12 cellular contexts compared by ENCODE assay signal in the genomic region with DNA sequence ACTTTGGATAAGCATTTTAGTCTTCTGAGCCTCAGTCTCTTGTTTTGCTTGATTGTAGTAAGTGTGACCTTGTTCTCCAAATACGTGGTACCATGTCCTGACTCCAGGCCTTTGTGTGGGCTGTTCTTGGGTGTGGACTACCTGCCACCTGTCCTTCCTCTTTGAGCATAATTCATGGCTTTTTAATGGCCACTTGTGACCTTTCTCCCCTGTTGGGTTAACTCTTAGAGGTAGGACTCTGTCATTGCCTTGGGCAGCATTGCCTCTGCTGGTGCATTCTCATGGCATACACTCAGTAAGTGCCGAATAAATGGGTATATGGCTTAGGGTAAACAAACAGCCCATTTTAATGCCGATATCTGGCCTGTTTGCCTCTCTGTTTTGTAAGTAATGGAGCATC. TPM values are rescaled to one million over a fixed set of nuclear protein-coding genes. Genes with fewer than 3 reads are reported as not detected.
A peak's percentile ranks its signal among the peaks of the same experiment; 100 is the strongest.
DNase-seq lines count a peak whose midpoint lies in the region; ATAC-seq and TF ChIP-seq lines count a peak whose summit lies in the region.
"Had no signal": no experiment of that assay in that cellular context is flagged by ENCODE, and none has a peak within 500 bp of the region (broad histone marks: within the 10 kb centered on the region; RNA-seq: fewer than 3 reads in every experiment).

No MANE protein-coding gene starts in this region.

- H3K4me1 ChIP-seq in thymus (ENCODE audit: control insufficient read depth, insufficient read depth, low read length) = peaks cover 22% of the 10 kb centered on the region

- H3K9me3 Mint-ChIP-seq in activated T-cell treated with anti-CD3 and anti-CD28 coated beads, Interleukin-2, amount 50 U/mL, for 72 hours = no peaks in the 10 kb centered on the region
- no peaks in the 10 kb centered on the region for H3K9me3 Mint-ChIP-seq in chondrocyte (ENCODE audit: low read depth)

- no peak for TF ChIP-seq CTCF in chondrocyte (IDR thresholded peaks at IDR 0.05)

- no peak for ATAC-seq in activated T-cell treated with anti-CD3 and anti-CD28 coated beads, Interleukin-2, amount 50 U/mL, for 72 hours (replicated peaks in 1 of 2)
- ATAC-seq in GM19023 (IDR thresholded peaks at IDR 0.05; ENCODE audit: unreplicated experiment) = no peak

- H3K4me3 ChIP-seq in thymus (ENCODE audit: low read length) = no peak overlapping the region
- H3K4me3 ChIP-seq: adrenal gland had no signal

- H3K4me1 Mint-ChIP-seq in activated T-cell treated with anti-CD3 and anti-CD28 coated beads, Interleukin-2, amount 50 U/mL, for 72 hours (ENCODE audit: low read depth) = peaks cover 65% of the 10 kb centered on the region
- H3K4me1 Mint-ChIP-seq in chondrocyte (ENCODE audit: low read depth) = peaks cover 33% of the 10 kb centered on the region

- peak overlapping the region; percentile 43 for H3K27ac ChIP-seq in thymus (ENCODE audit: low read depth)
- H3K27ac ChIP-seq: adrenal gland, HL-60 had no signal

- no peaks in the 10 kb centered on the region for H3K9me3 ChIP-seq in thymus (ENCODE audit: control insufficient read depth)
- H3K9me3 ChIP-seq: adrenal gland had no signal

- DNase-seq in activated T-cell treated with anti-CD3 and anti-CD28 coated beads, Interleukin-2, amount 50 U/mL, for 72 hours = no peak
- DNase-seq in activated T-cell treated with anti-CD3 and anti-CD28 coated beads, Interleukin-2, amount 50 U/mL, for 48 hours = no peak
- DNase-seq in NCI-H69 (lab: John Stamatoyannopoulos, UW) = peak; percentile 53
- peak; percentile 1 for DNase-seq in chondrocyte (ENCODE audit: low spot score)
- no peak for DNase-seq in NOMO-1 treated with DMSO at 0.1 percent for 48 hours (lab: John Stamatoyannopoulos, UW; ENCODE audit: unreplicated experiment)
- DNase-seq in NCI-H82 treated with DMSO at 0.1 percent for 48 hours (lab: John Stamatoyannopoulos, UW; ENCODE audit: unreplicated experiment) = no peak
- DNase-seq: adrenal gland; NCI-H2029 treated with DMSO at 0.1 percent for 48 hours; stimulated activated CD8-positive, alpha-beta memory T cell treated with anti-CD3 and anti-CD28 coated beads, Interleukin-4, amount 100 ng/mL, for 48 hours had no signal

- peak overlapping the region; percentile 31 for H3K27ac Mint-ChIP-seq in activated T-cell treated with anti-CD3 and anti-CD28 coated beads, Interleukin-2, amount 50 U/mL, for 72 hours
- peak overlapping the region; percentile 23 for H3K27ac Mint-ChIP-seq in chondrocyte (ENCODE audit: unreplicated experiment)

- no peaks in the 10 kb centered on the region for H3K27me3 ChIP-seq in thymus (ENCODE audit: control insufficient read depth, insufficient read depth)
- H3K27me3 ChIP-seq: adrenal gland had no signal

- H3K27me3 Mint-ChIP-seq in activated T-cell treated with anti-CD3 and anti-CD28 coated beads, Interleukin-2, amount 50 U/mL, for 72 hours (ENCODE audit: low read depth) = no peaks in the 10 kb centered on the region
- no peaks in the 10 kb centered on the region for H3K27me3 Mint-ChIP-seq in chondrocyte (ENCODE audit: low read depth)

- peaks cover 4 to 14% of the 10 kb centered on the region in 2 donors for H3K36me3 Mint-ChIP-seq in activated T-cell treated with anti-CD3 and anti-CD28 coated beads, Interleukin-2, amount 50 U/mL, for 72 hours (ENCODE audit: insufficient read depth in 2 of 2)
- no peaks in the 10 kb centered on the region for H3K36me3 Mint-ChIP-seq in chondrocyte (ENCODE audit: low read depth)

- H3K36me3 ChIP-seq in thymus (ENCODE audit: control insufficient read depth, insufficient read depth) = no peaks in the 10 kb centered on the region
- H3K36me3 ChIP-seq: adrenal gland had no signal

- WGBS in thymus = 95% methylated on average over 3 of the region's 3 CpGs

- H3K4me3 Mint-ChIP-seq in activated T-cell treated with anti-CD3 and anti-CD28 coated beads, Interleukin-2, amount 50 U/mL, for 72 hours = peak overlapping the region; percentile 96 to 98
- no peak overlapping the region for H3K4me3 Mint-ChIP-seq in chondrocyte (ENCODE audit: unreplicated experiment)

RNA-seq across cellular contexts. Expression of gene NSD2, which starts 3.0 kb away (rescaled TPM):
- 100 to 1,000 TPM; 232 to 268 TPM for total RNA-seq in activated T-cell treated with anti-CD3 and anti-CD28 coated beads, Interleukin-2, amount 50 U/mL, for 72 hours
- total RNA-seq in chondrocyte = 46.9 to 56.5 TPM (median 53.5 TPM) in 3 replicates
- 18.6 TPM for polyA plus RNA-seq in thymus

RNA-seq across cellular contexts. Expression of gene LETM1, which starts 18.3 kb away (rescaled TPM):
- total RNA-seq in activated T-cell treated with anti-CD3 and anti-CD28 coated beads, Interleukin-2, amount 50 U/mL, for 72 hours = 10 to 100 TPM; 28.2 to 40.3 TPM
- total RNA-seq in chondrocyte = 39.6 to 45.2 TPM (median 41.3 TPM) in 3 replicates
- 16.8 TPM for polyA plus RNA-seq in thymus

Comparison
In these comparisons a context has a peak if more than half of its experiments do, and no peak if none do; other contexts are left out.
1. DNase-seq: peak in NCI-H69 (single experiment) and chondrocyte (single experiment); none in activated T-cell treated with anti-CD3 and anti-CD28 coated beads, Interleukin-2, amount 50 U/mL, for 72 hours (0 of 2), activated T-cell treated with anti-CD3 and anti-CD28 coated beads, Interleukin-2, amount 50 U/mL, for 48 hours (0 of 2), NOMO-1 treated with DMSO at 0.1 percent for 48 hours (single experiment) and NCI-H82 treated with DMSO at 0.1 percent for 48 hours (single experiment).